8 cellular contexts compared by ENCODE assay signal in genomic region chr3:127690823-127691452, GRCh38. TPM values are rescaled to one million over a fixed set of nuclear protein-coding genes. Genes with fewer than 3 reads are reported as not detected.
DNase-seq lines count a peak whose midpoint lies in the region; ATAC-seq and TF ChIP-seq lines count a peak whose summit lies in the region.

No MANE protein-coding gene starts in this region.

- in situ Hi-C loops in gastrocnemius medialis (cut with MboI; ENCODE audit: low sequenced_read_pairs in 4 of 4) = no loop called here

- H3K27ac ChIP-seq in SU-DHL-6 (ENCODE audit: low read depth, low read length) (no peak overlapping the region), gastroesophageal sphincter (peak overlapping the region in 3 of 4 donors; percentile 80 to 84 (median 81)), gastrocnemius medialis (peak overlapping the region; percentile 81 to 89 (median 86))

- H3K36me3 ChIP-seq in SU-DHL-6 (ENCODE audit: low read length) = no peaks in the 10 kb centered on the region
- peaks cover 0 to 36% of the 10 kb centered on the region in 2 donors for H3K36me3 ChIP-seq in gastroesophageal sphincter
- peaks cover 0 to 12% of the 10 kb centered on the region in 2 donors for H3K36me3 ChIP-seq in gastrocnemius medialis

- no peak overlapping the region for H2AFZ ChIP-seq in SU-DHL-6 (ENCODE audit: low read depth, low read length, severe bottlenecking)

- no peak for TF ChIP-seq EP300 in gastroesophageal sphincter (IDR thresholded peaks at IDR 0.05)

- H3K4me1 ChIP-seq in gastroesophageal sphincter = peaks cover 2 to 41% (median 14%) of the 10 kb centered on the region in 3 donors
- peaks cover 24 to 28% of the 10 kb centered on the region in 2 donors for H3K4me1 ChIP-seq in gastrocnemius medialis

- no peak overlapping the region for H3K4me2 ChIP-seq in SU-DHL-6 (ENCODE audit: low read depth, low read length, poor library complexity, severe bottlenecking)

- H3K4me3 ChIP-seq in SU-DHL-6 (ENCODE audit: insufficient read depth, low read length, poor library complexity, severe bottlenecking) = no peak overlapping the region
- H3K4me3 ChIP-seq in gastroesophageal sphincter = no peak overlapping the region
- no peak overlapping the region for H3K4me3 ChIP-seq in gastrocnemius medialis

- TF ChIP-seq POLR2A in gastroesophageal sphincter (IDR thresholded peaks at IDR 0.05) = no peak
- no peak for TF ChIP-seq POLR2A in gastrocnemius medialis (IDR thresholded peaks at IDR 0.05)

- H3K9me2 ChIP-seq in SU-DHL-6 (replicated peaks; ENCODE audit: insufficient read depth, low read length) = no peaks in the 10 kb centered on the region

- peak; percentile 63 for ATAC-seq in gastroesophageal sphincter
- no peak for ATAC-seq in gastrocnemius medialis
- no peak for ATAC-seq in HG03097 (IDR thresholded peaks at IDR 0.05; ENCODE audit: low FRiP score, unreplicated experiment)
- no peak for ATAC-seq in HG02840 (IDR thresholded peaks at IDR 0.05; ENCODE audit: low FRiP score, unreplicated experiment)

- H4K20me1 ChIP-seq in SU-DHL-6 (ENCODE audit: low read depth, low read length) = no peaks in the 10 kb centered on the region

- WGBS in gastroesophageal sphincter (ENCODE audit: low coverage in 1 of 2), 2 donors = 80 to 83% methylated on average over 1 to 2 of the region's 4 CpGs

- H3K9ac ChIP-seq in SU-DHL-6 (ENCODE audit: low read length) = no peak overlapping the region

- intact Hi-C loops in gastrocnemius medialis (cut with DNase I; ENCODE audit: low total_unique reads) = no loop called here

- no peaks in the 10 kb centered on the region for H3F3A ChIP-seq in SU-DHL-6 (ENCODE audit: insufficient read depth)

- peak; percentile 11 for TF ChIP-seq CTCF in SU-DHL-6 (IDR thresholded peaks at IDR 0.05; ENCODE audit: insufficient read depth, low read length, poor library complexity, severe bottlenecking)
- TF ChIP-seq CTCF in gastroesophageal sphincter (IDR thresholded peaks at IDR 0.05) = peak in 3 of 4 experiments; percentile 65 to 80 (median 70)
- peak in 3 of 5 experiments; percentile 32 to 50 (median 47) for TF ChIP-seq CTCF in gastrocnemius medialis (IDR thresholded peaks at IDR 0.05 in 4 of 5, conservative IDR thresholded peaks at IDR 0.05 in 1 of 5)

- H3K27me3 ChIP-seq in SU-DHL-6 (ENCODE audit: low read length) (no peaks in the 10 kb centered on the region), gastroesophageal sphincter (no peaks in the 10 kb centered on the region), gastrocnemius medialis (no peaks in the 10 kb centered on the region)

- H3K79me2 ChIP-seq in SU-DHL-6 (ENCODE audit: insufficient read depth, low read length) = no peaks in the 10 kb centered on the region

- H3K9me3 ChIP-seq in SU-DHL-6 (ENCODE audit: insufficient read depth, low read length) (no peaks in the 10 kb centered on the region; the same call in 1 of the 2 replicates), gastroesophageal sphincter (no peaks in the 10 kb centered on the region), gastrocnemius medialis (no peaks in the 10 kb centered on the region)

- DNase-seq in COLO668 (lab: John Stamatoyannopoulos, UW; ENCODE audit: unreplicated experiment) (peak; percentile 13), HPDE6-E6E7 (ENCODE audit: extremely low spot score) (peak; percentile 56), gastrocnemius medialis (no peak), midbrain (lab: John Stamatoyannopoulos, UW) (no peak)

RNA-seq across cellular contexts. Expression of gene ABTB1, which starts 18.2 kb away (rescaled TPM):
- total RNA-seq in gastroesophageal sphincter (10 to 100 TPM; 25.3 to 50.3 (median 35.8) TPM), gastrocnemius medialis (10 to 100 TPM; 22.9 to 37.5 (median 30.1) TPM)

Comparison
In these comparisons a context has a peak if more than half of its experiments do, and no peak if none do; other contexts are left out.
1. DNase-seq: peak in COLO668 (single experiment) and HPDE6-E6E7 (single experiment); none in gastrocnemius medialis (0 of 2) and midbrain (single experiment).
2. CTCF ChIP-seq: peak in every context shown above with its lines; median percentile 70 in gastroesophageal sphincter; 47 in gastrocnemius medialis; 11 in SU-DHL-6.